In the genomic region with DNA sequence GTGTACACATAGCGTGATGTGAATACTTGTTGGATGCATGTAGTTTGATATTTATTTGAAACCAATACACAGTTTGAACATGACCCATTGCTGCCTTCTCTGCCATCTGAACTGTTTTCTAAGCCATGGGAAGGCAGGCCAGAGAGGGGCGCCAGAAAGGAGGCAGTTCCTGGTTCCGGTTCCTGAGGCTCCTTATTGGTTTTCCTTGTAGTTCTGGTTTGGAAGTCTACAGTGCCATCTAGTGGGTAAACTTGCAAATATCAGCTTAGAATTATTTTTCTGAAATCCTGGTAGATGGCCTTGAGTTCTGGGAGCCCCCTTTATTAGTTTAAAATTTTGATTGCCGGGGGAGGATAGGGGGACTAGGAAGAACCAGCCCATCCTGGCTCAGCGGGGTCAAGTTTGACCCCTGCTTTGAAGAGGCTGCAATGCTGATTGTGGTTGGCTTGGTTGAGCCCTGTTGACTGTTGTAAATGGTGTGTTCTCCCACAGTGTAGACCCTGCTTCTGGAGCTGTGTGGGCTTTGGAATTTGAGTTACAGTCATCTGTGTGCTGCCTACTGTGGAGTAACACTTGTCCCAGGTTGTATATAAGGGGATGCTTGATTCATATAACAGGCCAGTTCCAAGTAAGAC, we compare ENCODE assay signal across 8 cellular contexts. TPM values are rescaled to one million over a fixed set of nuclear protein-coding genes. Genes with fewer than 3 reads are reported as not detected.
DNase-seq lines count a peak whose midpoint lies in the region; ATAC-seq and TF ChIP-seq lines count a peak whose summit lies in the region.

No MANE protein-coding gene starts in this region.

- no peak for ATAC-seq in HG03378 (IDR thresholded peaks at IDR 0.05; ENCODE audit: unreplicated experiment)

- peak; percentile 42 for TF ChIP-seq CTCF in GM10248 (IDR thresholded peaks at IDR 0.05; ENCODE audit: control extremely low read depth, extremely low read depth, low read depth, missing control alignments)

- CTCF ChIA-PET in GM10248 (lab: Yijun Ruan, JAX) = interaction anchor here (0.7 to 8.2 kb wide), 50 partner anchors 9 to 622 kb away, joined by 3 to 131 read pairs (median 5); no protein-coding TSS in a partner anchor

- POLR2A ChIA-PET in GM10248 (lab: Yijun Ruan, JAX) = no interaction called here

- DNase-seq in A172 (ENCODE audit: low spot score) (peak; percentile 67), GM10248 (ENCODE audit: extremely low spot score) (peak; percentile 53), NCI-H1436 treated with DMSO at 0.1 percent for 48 hours (lab: John Stamatoyannopoulos, UW) (peak; percentile 36), SW 1271 (lab: John Stamatoyannopoulos, UW) (peak; percentile 25 to 74), cerebellar cortex (ENCODE audit: low spot score) (peak; percentile 94), kidney glomerular epithelial cell (lab: John Stamatoyannopoulos, UW) (peak; percentile 84)
- peak; percentile 27 to 33 for DNase-seq in stimulated activated CD4-positive, alpha-beta T cell treated with anti-CD3 and anti-CD28 coated beads, Interleukin-2, amount 100 ng/mL, for 24 hours

RNA-seq across cellular contexts. Expression of gene GRAMD1B, which starts 48.4 kb away (rescaled TPM):
- total RNA-seq in A172 (2014; rRNA removed; shearing (Covaris generic)) = 4.6 and 6.5 TPM in 2 replicates

Comparison
In these comparisons a context has a peak if more than half of its experiments do, and no peak if none do; other contexts are left out.
1. DNase-seq: peak in every context shown above with its lines; median percentile 94 in cerebellar cortex; 84 in kidney glomerular epithelial cell; 67 in A172; 53 in GM10248; 50 in SW 1271; 36 in NCI-H1436 treated with DMSO at 0.1 percent for 48 hours; 30 in stimulated activated CD4-positive, alpha-beta T cell treated with anti-CD3 and anti-CD28 coated beads, Interleukin-2, amount 100 ng/mL, for 24 hours.